In genomic region chr11:35139883-35140282, GRCh38 we compare ENCODE assay signal across 8 cellular contexts. TPM values are rescaled to one million over a fixed set of nuclear protein-coding genes. Genes with fewer than 3 reads are reported as not detected.
DNase-seq lines count a peak whose midpoint lies in the region; ATAC-seq and TF ChIP-seq lines count a peak whose summit lies in the region.

No MANE protein-coding gene starts in this region.

- POLR2A ChIA-PET in RWPE1 (lab: Yijun Ruan, JAX; ENCODE audit: low non-redundant PET), result interaction anchor here (0.7 to 1.0 kb wide), 3 partner anchors 25 to 141 kb away, joined by 3 read pairs; no protein-coding TSS in a partner anchor

- H3K4me3 ChIP-seq in GM12864 (ENCODE audit: low read depth, low read length), result peak overlapping the region; percentile 90
- peak overlapping the region; percentile 62 to 65 for H3K4me3 ChIP-seq in prostate gland

- H3K9me3 ChIP-seq in prostate gland, result no peaks in the 10 kb centered on the region

- in situ Hi-C loops in G401 (cut with HindIII; ENCODE audit: low sequenced_read_pairs), result no loop called here

- peak overlapping the region; percentile 96 for H3K27ac ChIP-seq in RWPE1
- peak overlapping the region; percentile 80 to 85 for H3K27ac ChIP-seq in prostate gland

- TF ChIP-seq CTCF in GM12864 (IDR thresholded peaks at IDR 0.05; ENCODE audit: low read depth, low read length, missing control alignments) (no peak), RWPE1 (conservative IDR thresholded peaks at IDR 0.05; ENCODE audit: low read depth) (no peak), prostate gland (IDR thresholded peaks at IDR 0.05) (no peak)

- DNase-seq in GM12864 (ENCODE audit: low read depth) (no peak), RWPE1 (ENCODE audit: low spot score) (no peak), fibroblast of gingiva (ENCODE audit: low read depth) (peak; percentile 46), prostate gland (ENCODE audit: low spot score) (peak; percentile 34), G401 (ENCODE audit: low spot score) (no peak), NCI-H1694 treated with DMSO at 0.1 percent for 48 hours (lab: John Stamatoyannopoulos, UW) (no peak)
- no peak for DNase-seq in activated effector memory CD4-positive, alpha-beta T cell treated with Interleukin-2 at 50 U/mL for 16 hours

- H3K36me3 ChIP-seq in prostate gland, result no peaks in the 10 kb centered on the region

- no peak for ATAC-seq in GM19467 (IDR thresholded peaks at IDR 0.05; ENCODE audit: unreplicated experiment)

- no peak for TF ChIP-seq POLR2A in prostate gland (IDR thresholded peaks at IDR 0.05)

- H3K4me1 ChIP-seq in prostate gland (replicated peaks), result no peaks in the 10 kb centered on the region

- CTCF ChIA-PET in RWPE1 (lab: Yijun Ruan, JAX), result interaction anchor here (0.5 to 0.6 kb wide), 2 partner anchors 33 to 51 kb away, joined by 3 to 5 read pairs; no protein-coding TSS in a partner anchor

- WGBS in prostate gland, result 9% methylated on average over 4 of the region's 4 CpGs

- intact Hi-C loops in prostate gland (cut with DNase I), result loop anchor here (10.0 kb wide), 1 partner anchor 205 kb away; no protein-coding TSS in a partner anchor

- no peaks in the 10 kb centered on the region for H3K27me3 ChIP-seq in prostate gland (replicated peaks; ENCODE audit: insufficient read depth)

RNA-seq across cellular contexts. Expression of gene CD44, which starts 0.9 kb away (rescaled TPM):
- total RNA-seq in prostate gland, result 100 to 1,000 TPM; 166 to 203 TPM
- total RNA-seq in G401 (2014; rRNA removed; shearing (Covaris generic)), result 0.80 and 6.8 TPM in 2 replicates

Comparison
In these comparisons a context has a peak if more than half of its experiments do, and no peak if none do; other contexts are left out.
1. DNase-seq: peak in fibroblast of gingiva (single experiment) and prostate gland (single experiment); none in GM12864 (single experiment), RWPE1 (single experiment), G401 (single experiment), NCI-H1694 treated with DMSO at 0.1 percent for 48 hours (single experiment) and activated effector memory CD4-positive, alpha-beta T cell treated with Interleukin-2 at 50 U/mL for 16 hours (single experiment).
2. RNA of gene CD44, which starts 0.9 kb away (total RNA-seq): 166 to 203 TPM in prostate gland; 0.80 to 6.8 TPM in G401; every median in the first group is over 10 times any median in the second.